In genomic region chr19:41928221-41928683, GRCh38 we compare ENCODE assay signal across 8 cellular contexts. TPM values are rescaled to one million over a fixed set of nuclear protein-coding genes. Genes with fewer than 3 reads are reported as not detected.
DNase-seq lines count a peak whose midpoint lies in the region; ATAC-seq and TF ChIP-seq lines count a peak whose summit lies in the region.

Gene ERFL, minus strand, starts transcription at chr19:41928449. Its CDS starts 15,530 bp downstream, at chr19:41912919.

- H3K4ac ChIP-seq in trophoblast cell (ENCODE audit: low read depth, low read length): no peak within 1 kb of the TSS

- peak within 1 kb of the TSS; percentile 77 for H3K4me3 Mint-ChIP-seq in activated naive CD4-positive, alpha-beta T cell treated with anti-CD3 and anti-CD28 coated beads for 36 hours

- DNase-seq in activated naive CD4-positive, alpha-beta T cell treated with anti-CD3 and anti-CD28 coated beads for 36 hours: peak; percentile 40
- DNase-seq in activated naive CD4-positive, alpha-beta T cell (lab: John Stamatoyannopoulos, UW): no peak
- no peak for DNase-seq in epithelial cell of proximal tubule (ENCODE audit: low read depth)
- DNase-seq in trophoblast cell: no peak
- DNase-seq in pons (ENCODE audit: low spot score): no peak
- no peak for DNase-seq in sciatic nerve (ENCODE audit: low spot score)

- no peaks in the 10 kb centered on the region for H3K79me2 ChIP-seq in trophoblast cell (ENCODE audit: control insufficient read depth, insufficient read depth, low read length, poor library complexity)

- H3K36me3 ChIP-seq in trophoblast cell (ENCODE audit: control insufficient read depth in 1 of 2, insufficient read depth in 2 of 2, low read length in 2 of 2): no peaks in the 10 kb centered on the region

- peaks cover 20% of the 10 kb centered on the region for H3K9me3 ChIP-seq in trophoblast cell (ENCODE audit: insufficient read depth, low read depth, low read length)

- H3K9me3 Mint-ChIP-seq in activated naive CD4-positive, alpha-beta T cell treated with anti-CD3 and anti-CD28 coated beads for 36 hours: no peaks in the 10 kb centered on the region

- peak; percentile 55 for TF ChIP-seq POLR2A in Raji (IDR thresholded peaks at IDR 0.05; ENCODE audit: insufficient read depth, low read depth, low read length)

- intact Hi-C loops in activated naive CD4-positive, alpha-beta T cell treated with anti-CD3 and anti-CD28 coated beads for 36 hours (cut with micrococcal nuclease): loop anchor here (2.0 kb wide), 1 partner anchor 17 kb away; no protein-coding TSS in a partner anchor
- intact Hi-C loops in sciatic nerve (cut with DNase I): no loop called here

- no peak within 1 kb of the TSS for H2AFZ ChIP-seq in trophoblast cell (ENCODE audit: insufficient read depth, low read length, poor library complexity)

- H3K79me1 ChIP-seq in trophoblast cell (ENCODE audit: low read length): no peaks in the 10 kb centered on the region

- peaks cover 0 to 5% of the 10 kb centered on the region in 2 experiments for H3K4me1 ChIP-seq in trophoblast cell (ENCODE audit: control insufficient read depth in 1 of 2, insufficient read depth in 2 of 2, low read length in 2 of 2)

- TF ChIP-seq CTCF in epithelial cell of proximal tubule (conservative IDR thresholded peaks at IDR 0.05; ENCODE audit: low read depth, low read length): no peak

- no peak within 1 kb of the TSS for H3K9ac ChIP-seq in trophoblast cell (ENCODE audit: low read length)

- H4K8ac ChIP-seq in trophoblast cell (ENCODE audit: low read depth, low read length): no peak within 1 kb of the TSS

- no peak within 1 kb of the TSS for H4K91ac ChIP-seq in trophoblast cell (ENCODE audit: low read depth, low read length)

- no peaks in the 10 kb centered on the region for H3K36me3 Mint-ChIP-seq in activated naive CD4-positive, alpha-beta T cell treated with anti-CD3 and anti-CD28 coated beads for 36 hours (ENCODE audit: low read depth)

- WGBS in trophoblast cell (ENCODE audit: extremely low coverage, insufficient coverage, insufficient read length): no CpG with 5 or more reads among the region's 49 CpGs

- no peak within 1 kb of the TSS for H3K18ac ChIP-seq in trophoblast cell (ENCODE audit: low read length)

- CTCF ChIA-PET in activated naive CD4-positive, alpha-beta T cell treated with anti-CD3 and anti-CD28 coated beads for 36 hours (lab: Charles Lee): interaction anchor here (0.9 to 1.4 kb wide), 3 partner anchors 9 to 54 kb away, joined by 3 to 5 read pairs (median 3); no protein-coding TSS in a partner anchor

- H3K4me1 Mint-ChIP-seq in activated naive CD4-positive, alpha-beta T cell treated with anti-CD3 and anti-CD28 coated beads for 36 hours (ENCODE audit: low read depth): peaks cover 21% of the 10 kb centered on the region

- no peak within 1 kb of the TSS for H3K27ac ChIP-seq in trophoblast cell (ENCODE audit: low read depth, low read length)

- ATAC-seq in GM18519 (IDR thresholded peaks at IDR 0.05; ENCODE audit: low FRiP score, unreplicated experiment) (no peak), sciatic nerve (no peak)

- H3K4me2 ChIP-seq in trophoblast cell (ENCODE audit: low read length): peak within 1 kb of the TSS; percentile 58

- H3K27me3 ChIP-seq in trophoblast cell (ENCODE audit: insufficient read depth, low read length): peaks cover 82% of the 10 kb centered on the region

- no peak within 1 kb of the TSS for H2AK5ac ChIP-seq in trophoblast cell (ENCODE audit: low read length)

- H3K4me3 ChIP-seq in epithelial cell of proximal tubule (ENCODE audit: low read depth, low read length) (peak within 1 kb of the TSS; percentile 14), trophoblast cell (ENCODE audit: low read depth, low read length) (peak within 1 kb of the TSS; percentile 56)

- H2BK5ac ChIP-seq in trophoblast cell (ENCODE audit: low read depth, low read length, poor library complexity): no peak within 1 kb of the TSS

- no peak within 1 kb of the TSS for H3K14ac ChIP-seq in trophoblast cell (ENCODE audit: low read length)

- no peak within 1 kb of the TSS for H2BK12ac ChIP-seq in trophoblast cell (ENCODE audit: low read length)

- H3K27ac Mint-ChIP-seq in activated naive CD4-positive, alpha-beta T cell treated with anti-CD3 and anti-CD28 coated beads for 36 hours: peak within 1 kb of the TSS; percentile 40

- no peak within 1 kb of the TSS for H2BK120ac ChIP-seq in trophoblast cell (ENCODE audit: insufficient read depth, low read length, poor library complexity)

- H4K12ac ChIP-seq in trophoblast cell (ENCODE audit: low read depth, low read length): no peak within 1 kb of the TSS

- no peaks in the 10 kb centered on the region for H3K27me3 Mint-ChIP-seq in activated naive CD4-positive, alpha-beta T cell treated with anti-CD3 and anti-CD28 coated beads for 36 hours (ENCODE audit: low read depth)

- peak within 1 kb of the TSS; percentile 95 for H3K23ac ChIP-seq in trophoblast cell (ENCODE audit: low read length)

RNA-seq across cellular contexts. Expression of gene ERFL, which starts in this region (rescaled TPM):
- total RNA-seq in activated naive CD4-positive, alpha-beta T cell treated with anti-CD3 and anti-CD28 coated beads for 36 hours: 1 to 10 TPM in 1 of 2 experiments, under 1 TPM in 1; 0.99 to 1.3 TPM
- total RNA-seq in epithelial cell of proximal tubule: not detected in 2 replicates
- 0.27 and 0.31 TPM in 2 replicates for polyA plus RNA-seq in trophoblast cell (2013)
- 0.27 TPM for total RNA-seq in sciatic nerve
